11 cellular contexts compared by ENCODE assay signal in the genomic region with DNA sequence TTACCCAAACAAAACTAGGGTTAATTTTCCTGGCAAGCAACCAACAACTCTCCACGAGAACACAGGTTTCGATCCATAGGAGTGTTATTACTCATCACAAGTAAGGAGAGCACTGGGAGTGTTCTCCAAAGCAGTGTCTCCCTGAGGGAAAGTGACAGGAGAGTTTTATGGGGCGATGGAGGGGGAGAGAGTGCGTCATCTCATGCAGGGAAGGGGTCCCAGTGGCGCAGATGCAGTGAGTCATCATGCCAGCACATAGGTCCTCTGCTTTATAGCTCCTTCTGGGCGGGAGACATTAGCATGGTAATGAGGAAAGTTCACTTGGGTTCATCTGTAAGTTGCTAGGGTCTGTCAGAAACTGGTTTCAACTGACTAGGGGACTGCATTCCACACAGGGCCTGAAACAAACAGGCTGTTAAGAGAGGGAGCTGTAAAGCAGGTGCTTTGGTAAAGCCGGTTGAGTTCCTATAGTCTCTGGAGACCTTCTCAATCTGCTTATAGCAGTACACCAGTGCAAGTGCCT. TPM values are rescaled to one million over a fixed set of nuclear protein-coding genes. Genes with fewer than 3 reads are reported as not detected.
DNase-seq lines count a peak whose midpoint lies in the region; ATAC-seq and TF ChIP-seq lines count a peak whose summit lies in the region.
"Had no signal": no experiment of that assay in that cellular context is flagged by ENCODE, and none has a peak within 500 bp of the region (broad histone marks: within the 10 kb centered on the region; RNA-seq: fewer than 3 reads in every experiment).

No MANE protein-coding gene starts in this region.

- DNase-seq in AG10803 (ENCODE audit: low read depth) (peak; percentile 38), HT1080 (ENCODE audit: low read depth) (peak; percentile 97), astrocyte of the hippocampus (ENCODE audit: low read depth, low spot score) (peak; percentile 65), kidney tubule cell (ENCODE audit: low spot score) (peak; percentile 82), amniotic stem cell (lab: John Stamatoyannopoulos, UW) (no peak), ecto neural progenitor cell (ENCODE audit: low spot score) (no peak)
- DNase-seq: CD8-positive, alpha-beta T cell; KG1; stimulated activated CD4-positive, alpha-beta T cell treated with anti-CD3 and anti-CD28 coated beads, Interleukin-1b, Interleukin-23, amount 100 ng/mL, for 48 hours had no signal

- ATAC-seq in HG03460 (IDR thresholded peaks at IDR 0.05; ENCODE audit: unreplicated experiment) = no peak
- no peak for ATAC-seq in GM21529 (IDR thresholded peaks at IDR 0.05; ENCODE audit: unreplicated experiment)
- ATAC-seq: CD8-positive, alpha-beta T cell had no signal

- no peak overlapping the region for H3K4me3 ChIP-seq in AG10803 (ENCODE audit: low read length)

- TF ChIP-seq CTCF in AG10803 (conservative IDR thresholded peaks at IDR 0.05; ENCODE audit: low read length) = no peak

RNA-seq across cellular contexts. Expression of a gene that starts 12.7 kb away (rescaled TPM):
- 24.9 and 28.1 TPM in 2 replicates for total RNA-seq in HT1080 (2014; rRNA removed; shearing (Covaris generic))
- 18.3 and 27.3 TPM in 2 replicates for polyA plus RNA-seq in HT1080 (2015; cell fraction: cytosol; rRNA removed)
- polyA plus RNA-seq in HT1080 (2015; cell fraction: nucleus; rRNA removed) = 84.4 and 87.6 TPM in 2 replicates

Comparison
In these comparisons a context has a peak if more than half of its experiments do, and no peak if none do; other contexts are left out.
1. DNase-seq: peak in AG10803 (single experiment), HT1080 (single experiment), astrocyte of the hippocampus (single experiment) and kidney tubule cell (single experiment); none in amniotic stem cell (single experiment) and ecto neural progenitor cell (single experiment).